ENCODE assay signal across 25 cellular contexts in genomic region chr18:46236156-46236555, GRCh38.
"Had no signal": no experiment of that assay in that cellular context is flagged by ENCODE, and none has a peak within 500 bp of the region (broad histone marks: within the 10 kb centered on the region; RNA-seq: fewer than 3 reads in every experiment).

No MANE protein-coding gene starts in this region.

- FAIRE-seq: pancreas, small intestine, urothelium cell line had no signal

- H3K27me3 ChIP-seq: neutrophil, pancreas, right lobe of liver, sigmoid colon, stomach, thyroid gland, tibial nerve, upper lobe of left lung, vagina had no signal

- H3K4me3 ChIP-seq: pancreas, prostate gland, right lobe of liver, sigmoid colon, stomach, thoracic aorta, thyroid gland, tibial nerve, upper lobe of left lung, vagina had no signal

- H3K9me3 ChIP-seq: neutrophil, pancreas, prostate gland, right lobe of liver, sigmoid colon, stomach, thoracic aorta, thyroid gland, tibial nerve, upper lobe of left lung, vagina had no signal

- H3K27ac ChIP-seq: neutrophil, pancreas, prostate gland, right lobe of liver, sigmoid colon, stomach, thoracic aorta, thyroid gland, tibial nerve, upper lobe of left lung, vagina had no signal

- DNase-seq: nephron progenitor cell; nucleus accumbens; pancreas; right cardiac atrium; right lobe of liver; sigmoid colon; small intestine; stimulated activated CD4-positive, alpha-beta T cell treated with anti-CD3 and anti-CD28 coated beads, Interleukin-15, amount 100 ng/mL, for 24 hours; stimulated activated CD4-positive, alpha-beta T cell treated with anti-CD3 and anti-CD28 coated beads, Interleukin-2, amount 100 ng/mL, for 24 hours; stimulated activated CD4-positive, alpha-beta T cell treated with anti-CD3 and anti-CD28 coated beads, Interleukin-2, amount 100 ng/mL, for 48 hours; stimulated activated CD4-positive, alpha-beta T cell treated with anti-CD3 and anti-CD28 coated beads, Interleukin-4, amount 100 ng/mL, for 24 hours; stimulated activated naive B cell treated with anti-CD40 and anti-IgM and Interleukin-4, amounts not matched to agents 10 μg/mL and 1 μg/mL and 100 μg/mL, for 72 hours; stimulated activated naive CD4-positive, alpha-beta T cell treated with Interleukin-2 at 50 U/mL for 16 hours; stomach; thyroid gland; trophoblast cell; upper lobe of left lung had no signal

- H3K4me1 ChIP-seq: pancreas, prostate gland, vagina had no signal

- H3K36me3 ChIP-seq: neutrophil, pancreas, prostate gland, right lobe of liver, sigmoid colon, stomach, thyroid gland, tibial nerve, upper lobe of left lung, vagina had no signal

- ATAC-seq: natural killer cell treated with Interleukin-12 subunit alpha and Interleukin-12 subunit beta and Interleukin-15 and Interleukin-18, amount 100 ng/mL, for 72 hours; pancreas; right cardiac atrium; stimulated activated effector memory CD8-positive, alpha-beta T cell treated with anti-CD3 and anti-CD28 coated beads, Interleukin-12 subunit alpha, Interleukin-12 subunit beta, amount 100 ng/mL, for 72 hours; stimulated activated naive B cell treated with anti-CD40 and anti-IgM and Interleukin-4, amounts not matched to agents 10 μg/mL and 1 μg/mL and 100 μg/mL, for 72 hours had no signal
